13 cellular contexts compared by ENCODE assay signal in the genomic region with DNA sequence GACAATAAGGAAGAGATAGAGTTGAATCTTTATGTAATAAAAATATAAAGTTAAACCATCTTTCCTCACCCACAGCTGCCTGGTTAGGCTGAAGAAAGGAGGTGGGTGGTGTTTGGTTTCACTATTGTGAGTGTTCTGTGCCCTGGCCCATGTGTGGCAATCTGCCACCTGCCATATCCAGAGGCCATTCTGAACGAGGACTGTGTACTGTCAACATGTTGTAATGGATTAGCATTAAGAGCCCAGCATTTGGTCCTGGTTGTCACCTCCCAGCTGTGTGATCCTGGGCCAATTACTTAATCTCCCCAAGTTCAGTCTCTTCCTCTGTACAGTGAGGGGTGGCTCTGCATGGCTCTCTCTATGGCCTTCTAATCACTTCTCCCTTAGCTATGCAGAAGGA.
DNase-seq lines count a peak whose midpoint lies in the region; ATAC-seq and TF ChIP-seq lines count a peak whose summit lies in the region.
"Had no signal": no experiment of that assay in that cellular context is flagged by ENCODE, and none has a peak within 500 bp of the region (broad histone marks: within the 10 kb centered on the region; RNA-seq: fewer than 3 reads in every experiment).

No MANE protein-coding gene starts in this region.

- H3K27ac ChIP-seq in coronary artery (peak overlapping the region; percentile 88 to 92), smooth muscle cell (ENCODE audit: low read depth) (peak overlapping the region; percentile 1)
- H3K27ac ChIP-seq: BLaER1 had no signal

- no peaks in the 10 kb centered on the region for H3K9me3 ChIP-seq in smooth muscle cell (replicated peaks; ENCODE audit: low read depth)

- H3K4me2 ChIP-seq in smooth muscle cell = no peak overlapping the region
- H3K4me2 ChIP-seq: BLaER1 had no signal

- H3K36me3 ChIP-seq in smooth muscle cell (ENCODE audit: low read depth) = no peaks in the 10 kb centered on the region
- H3K36me3 ChIP-seq: BLaER1 had no signal

- H3K27me3 ChIP-seq in smooth muscle cell (ENCODE audit: low read depth) = no peaks in the 10 kb centered on the region
- H3K27me3 ChIP-seq: BLaER1 had no signal

- TF ChIP-seq CTCF in coronary artery (IDR thresholded peaks at IDR 0.05) = no peak
- TF ChIP-seq CTCF in smooth muscle cell (IDR thresholded peaks at IDR 0.05; ENCODE audit: borderline replicate concordance, insufficient read depth, poor library complexity, severe bottlenecking) = no peak

- H3K79me2 ChIP-seq in smooth muscle cell (ENCODE audit: low read depth) = no peaks in the 10 kb centered on the region

- H3K9ac ChIP-seq in smooth muscle cell (ENCODE audit: low read depth) = no peak overlapping the region
- H3K9ac ChIP-seq: BLaER1 had no signal

- H4K20me1 ChIP-seq in smooth muscle cell (ENCODE audit: low read depth) = no peaks in the 10 kb centered on the region
- H4K20me1 ChIP-seq: BLaER1 had no signal

- peaks cover 7% of the 10 kb centered on the region for H3K4me1 ChIP-seq in smooth muscle cell (ENCODE audit: low read depth)
- H3K4me1 ChIP-seq: BLaER1 had no signal

- WGBS in smooth muscle cell (ENCODE audit: low lambda C conversion rate) = 25% methylated on average over 1 of the region's 1 CpG

- peak; percentile 48 for ATAC-seq in GM18867 (IDR thresholded peaks at IDR 0.05; ENCODE audit: unreplicated experiment)
- no peak for ATAC-seq in HG02852 (IDR thresholded peaks at IDR 0.05; ENCODE audit: unreplicated experiment)
- ATAC-seq in GM21360 (IDR thresholded peaks at IDR 0.05; ENCODE audit: unreplicated experiment) = no peak

- H3K4me3 ChIP-seq in coronary artery (no peak overlapping the region), smooth muscle cell (no peak overlapping the region)
- H3K4me3 ChIP-seq: BLaER1 had no signal

- peak; percentile 64 for DNase-seq in NCI-H510A (lab: John Stamatoyannopoulos, UW)
- DNase-seq in coronary artery (ENCODE audit: low spot score) = no peak
- DNase-seq in smooth muscle cell (lab: John Stamatoyannopoulos, UW; ENCODE audit: unreplicated experiment) = no peak
- no peak for DNase-seq in activated gamma-delta T cell (lab: John Stamatoyannopoulos, UW)
- no peak for DNase-seq in SKM-1 (lab: John Stamatoyannopoulos, UW; ENCODE audit: unreplicated experiment)
- DNase-seq: activated CD4-positive, alpha-beta T cell treated with anti-CD3 and anti-CD28 coated beads, Interleukin-2, amount 10 ng/mL, durations not matched to agents 24 days and 14 days; effector CD4-positive, alpha-beta T cell; HCEC 1CT; retina had no signal

- peaks cover 4% of the 10 kb centered on the region for H3F3A ChIP-seq in smooth muscle cell (ENCODE audit: low read depth)

- peak overlapping the region; percentile 49 for H2AFZ ChIP-seq in smooth muscle cell (ENCODE audit: low read depth)
